ENCODE assay signal across 11 cellular contexts in genomic region chr4:76977731-76978350, GRCh38. TPM values are rescaled to one million over a fixed set of nuclear protein-coding genes. Genes with fewer than 3 reads are reported as not detected.
DNase-seq lines count a peak whose midpoint lies in the region; ATAC-seq, FAIRE-seq and TF ChIP-seq lines count a peak whose summit lies in the region.
"Had no signal": no experiment of that assay in that cellular context is flagged by ENCODE, and none has a peak within 500 bp of the region (broad histone marks: within the 10 kb centered on the region; RNA-seq: fewer than 3 reads in every experiment).

No MANE protein-coding gene starts in this region.

- H3K36me3 ChIP-seq in K562 (ENCODE audit: control insufficient read depth, insufficient read depth, low read length) (no peaks in the 10 kb centered on the region; the same call in 2 of the 3 replicates), left lung (no peaks in the 10 kb centered on the region), heart left ventricle (no peaks in the 10 kb centered on the region)

- FAIRE-seq in K562 (lab: Jason Lieb, UNC): no peak
- FAIRE-seq: GM18507, kidney had no signal

- no peak overlapping the region for H3K9ac ChIP-seq in K562 (ENCODE audit: insufficient read depth in 1 of 2, low read depth in 2 of 2, low read length in 2 of 2)

- BruUV-seq in K562 (replicated peaks; lab: Mats Ljungman, UMichigan): no TSS peak

- H3K27ac ChIP-seq in C4-2B (0 out of 2 replicates have a peak overlapping the region, but pooled peaks have one; percentile 5), K562 (ENCODE audit: extremely low read depth, low read depth, low read length) (0 out of 3 replicates have a peak overlapping the region, but pooled peaks have one; percentile 18), left lung (no peak overlapping the region), heart left ventricle (no peak overlapping the region)
- H3K27ac ChIP-seq: coronary artery had no signal

- H3K79me2 ChIP-seq in K562 (ENCODE audit: control insufficient read depth, insufficient read depth, low read length): peaks cover 59% of the 10 kb centered on the region

- intact Hi-C loops in K562 (cut with micrococcal nuclease) (no loop called here), left lung (cut with DNase I) (no loop called here), heart left ventricle (cut with DNase I) (no loop called here)

- TF ChIP-seq EP300 in K562 (IDR thresholded peaks at IDR 0.05; ENCODE audit: low read length): no peak

- TF ChIP-seq CTCF in C4-2B (conservative IDR thresholded peaks at IDR 0.05): no peak
- no peak for TF ChIP-seq CTCF in K562 (IDR thresholded peaks at IDR 0.05 in 2 of 3, conservative IDR thresholded peaks at IDR 0.05 in 1 of 3; ENCODE audit: insufficient read depth in 2 of 3, low read depth in 1 of 3, low read length in 3 of 3)
- no peak for TF ChIP-seq CTCF in left lung (IDR thresholded peaks at IDR 0.05)
- TF ChIP-seq CTCF in heart left ventricle (IDR thresholded peaks at IDR 0.05): no peak

- POLR2A ChIA-PET in K562 (lab: Yijun Ruan, JAX): interaction anchor here (0.6 to 1.4 kb wide), 2 partner anchors 15 to 30 kb away, joined by 3 to 4 read pairs; no protein-coding TSS in a partner anchor

- 48% methylated on average over 3 of the region's 3 CpGs for WGBS in K562 (ENCODE audit: insufficient coverage, low coverage, missing lambda C conversion rate)
- 62 to 77% (median 71%) methylated on average over 3 of the region's 3 CpGs for WGBS in heart left ventricle, 4 donors

- H3K9me3 ChIP-seq in K562 (replicated peaks; ENCODE audit: control insufficient read depth, insufficient read depth, low read depth, low read length) (no peaks in the 10 kb centered on the region), left lung (no peaks in the 10 kb centered on the region), heart left ventricle (no peaks in the 10 kb centered on the region)

- DNase-seq in M059J (ENCODE audit: low read depth) (peak; percentile 75), K562 (ENCODE audit: extremely low read depth in 1 of 4, low spot score in 3 of 4) (no peak), left lung (no peak), heart left ventricle (no peak), OCI-M2 (lab: John Stamatoyannopoulos, UW; ENCODE audit: unreplicated experiment) (no peak), activated gamma-delta T cell treated with Interleukin-2 at 50 U/mL for 16 hours (no peak)
- DNase-seq: kidney had no signal

- H3K4me2 ChIP-seq in K562 (ENCODE audit: insufficient read depth, low read length): peak overlapping the region; percentile 9; the same call in 1 of the 2 replicates

- peaks cover under 1 to 20% of the 10 kb centered on the region in 2 experiments; a peak in 4 of 5 replicates for H3K4me1 ChIP-seq in K562 (replicated peaks in 1 of 2; ENCODE audit: control insufficient read depth in 2 of 2, insufficient read depth in 2 of 2, low read length in 2 of 2)
- H3K4me1 ChIP-seq in left lung: peaks cover 4 to 31% of the 10 kb centered on the region in 2 donors
- peaks cover 0 to 52% (median 17%) of the 10 kb centered on the region in 12 donors for H3K4me1 ChIP-seq in heart left ventricle

- no peaks in the 10 kb centered on the region for H4K20me1 ChIP-seq in K562 (replicated peaks; ENCODE audit: control insufficient read depth, insufficient read depth, low read length)

- H2AFZ ChIP-seq in K562 (ENCODE audit: low read depth, low read length): no peak overlapping the region

- in situ Hi-C loops in K562 (cut with MboI): no loop called here

- no peak for TF ChIP-seq RAD21 in K562 (CRISPR knock-in tag; conservative IDR thresholded peaks at IDR 0.05 in 1 of 2, IDR thresholded peaks at IDR 0.05 in 1 of 2)

- ATAC-seq in K562: peak; percentile 18; the same call in 1 of the 3 replicates
- peak; percentile 23 for ATAC-seq in left lung
- ATAC-seq in heart left ventricle: no peak
- ATAC-seq in HG02678 (IDR thresholded peaks at IDR 0.05; ENCODE audit: unreplicated experiment): no peak

- H3K9me1 ChIP-seq in K562 (ENCODE audit: control insufficient read depth, insufficient read depth, low read length): no peaks in the 10 kb centered on the region

- H3K4me3 ChIP-seq in K562 (no peak overlapping the region), left lung (no peak overlapping the region), heart left ventricle (no peak overlapping the region)
- H3K4me3 ChIP-seq: coronary artery had no signal

- CTCF ChIA-PET in K562 (lab: Yijun Ruan, JAX; ENCODE audit: low intra/inter-chr PET ratio): no interaction called here

- TF ChIP-seq POLR2A in K562 (conservative IDR thresholded peaks at IDR 0.05) (no peak), heart left ventricle (IDR thresholded peaks at IDR 0.05) (no peak)

- H3K27me3 ChIP-seq in K562 (ENCODE audit: control insufficient read depth in 2 of 2, insufficient read depth in 2 of 2, low read length in 2 of 2) (no peaks in the 10 kb centered on the region), left lung (no peaks in the 10 kb centered on the region), heart left ventricle (no peaks in the 10 kb centered on the region)

TF ChIP-seq in K562, 482 proteins besides CTCF, POLR2A, EP300 and RAD21 (continues in another document):
- TF ChIP-seq ETV1 (tag; conservative IDR thresholded peaks at IDR 0.05; ENCODE audit: low read depth) (0 out of 2 replicates have a peak, but pooled peaks have one; percentile 15), KLF13 (tag; IDR thresholded peaks at IDR 0.05; ENCODE audit: borderline replicate concordance, low read depth) (no peak), CCNT2 (IDR thresholded peaks at IDR 0.05; ENCODE audit: borderline replicate concordance, extremely low read depth, insufficient read length, low read depth, low read length) (no peak), ZFP91 (CRISPR knock-in tag; IDR thresholded peaks at IDR 0.05) (no peak), ZNF23 (CRISPR knock-in tag; IDR thresholded peaks at IDR 0.05) (no peak), LCOR (CRISPR knock-in tag; IDR thresholded peaks at IDR 0.05) (no peak), AFF4 (CRISPR knock-in tag; IDR thresholded peaks at IDR 0.05) (no peak)

RNA-seq across cellular contexts. Expression of gene SEPTIN11, which starts 28.3 kb away (rescaled TPM):
- total RNA-seq in M059J (2014; rRNA removed; shearing (Covaris generic)): 27.4 and 34.0 TPM in 2 replicates
- total RNA-seq in K562 (2011; cell fraction: chromatin; rRNA removed; ENCODE audit: low replicate concordance): 42.7 and 99.7 TPM in 2 replicates
- total RNA-seq in K562 (2011; cell fraction: nucleolus; rRNA removed): 22.2 and 30.0 TPM in 2 replicates
- 60.0 and 109 TPM in 2 replicates for total RNA-seq in K562 (2011; cell fraction: nucleoplasm; rRNA removed)
- total RNA-seq in K562 (2014; rRNA removed): 54.2 and 117 TPM in 2 replicates
- 84.3 and 96.8 TPM in 2 replicates for total RNA-seq in K562 (2014; rRNA removed; fragmentation: Illumina TruSeq; extraction: Trizol)
- total RNA-seq in K562 (2015; rRNA removed; fragmentation: Illumina TruSeq; extraction: Trizol): 133 and 142 TPM in 2 replicates
- total RNA-seq in K562 (2021): 85.0 and 85.4 TPM in 2 replicates
- polyA plus RNA-seq in K562 (2011; rRNA removed): 69.0 and 101 TPM in 2 replicates
- polyA plus RNA-seq in K562 (2011; cell fraction: cytosol; rRNA removed): 19.8 and 34.9 TPM in 2 replicates
- 21.2 and 22.8 TPM in 2 replicates for polyA plus RNA-seq in K562 (2011; cell fraction: nucleus; rRNA removed)
- polyA plus RNA-seq in K562 (2012): 43.6 and 50.3 TPM in 2 replicates
- polyA plus RNA-seq in K562 (2014; fragmentation: Illumina TruSeq; extraction: Trizol): 77.3 and 87.1 TPM in 2 replicates
- 10 to 100 TPM; 25.7 to 26.7 TPM for polyA plus RNA-seq in K562 (2014; fragmentation: Nextera tagmentation; extraction: Ambion mirVana)
- 49.0 and 56.4 TPM in 2 replicates for polyA plus RNA-seq in K562 (2014; rRNA removed)
- 165 and 173 TPM in 2 replicates for polyA minus RNA-seq in K562 (2011; rRNA and poly(A)+ RNA removed)
- 53.9 and 64.8 TPM in 2 replicates for polyA minus RNA-seq in K562 (2011; cell fraction: cytosol; rRNA and poly(A)+ RNA removed)
- polyA minus RNA-seq in K562 (2011; cell fraction: nucleus; rRNA and poly(A)+ RNA removed): 34.9 and 48.3 TPM in 2 replicates
- 100 to 1,000 TPM; 138 to 162 TPM for total RNA-seq in left lung
- total RNA-seq in heart left ventricle: 10 to 100 TPM; 25.1 to 58.9 (median 36.2) TPM
- 10 to 100 TPM in 1 of 2 donors, 1 to 10 TPM in 1; 9.9 to 13.4 TPM for polyA plus RNA-seq in heart left ventricle

Comparison
In these comparisons a context has a peak if more than half of its experiments do, and no peak if none do; other contexts are left out.
1. H3K27ac ChIP-seq: peak in C4-2B (single experiment) and K562 (single experiment); none in left lung (0 of 2) and heart left ventricle (0 of 12).
2. ATAC-seq: peak in K562 (single experiment) and left lung (single experiment); none in heart left ventricle (0 of 4) and HG02678 (single experiment).